In the genomic region with DNA sequence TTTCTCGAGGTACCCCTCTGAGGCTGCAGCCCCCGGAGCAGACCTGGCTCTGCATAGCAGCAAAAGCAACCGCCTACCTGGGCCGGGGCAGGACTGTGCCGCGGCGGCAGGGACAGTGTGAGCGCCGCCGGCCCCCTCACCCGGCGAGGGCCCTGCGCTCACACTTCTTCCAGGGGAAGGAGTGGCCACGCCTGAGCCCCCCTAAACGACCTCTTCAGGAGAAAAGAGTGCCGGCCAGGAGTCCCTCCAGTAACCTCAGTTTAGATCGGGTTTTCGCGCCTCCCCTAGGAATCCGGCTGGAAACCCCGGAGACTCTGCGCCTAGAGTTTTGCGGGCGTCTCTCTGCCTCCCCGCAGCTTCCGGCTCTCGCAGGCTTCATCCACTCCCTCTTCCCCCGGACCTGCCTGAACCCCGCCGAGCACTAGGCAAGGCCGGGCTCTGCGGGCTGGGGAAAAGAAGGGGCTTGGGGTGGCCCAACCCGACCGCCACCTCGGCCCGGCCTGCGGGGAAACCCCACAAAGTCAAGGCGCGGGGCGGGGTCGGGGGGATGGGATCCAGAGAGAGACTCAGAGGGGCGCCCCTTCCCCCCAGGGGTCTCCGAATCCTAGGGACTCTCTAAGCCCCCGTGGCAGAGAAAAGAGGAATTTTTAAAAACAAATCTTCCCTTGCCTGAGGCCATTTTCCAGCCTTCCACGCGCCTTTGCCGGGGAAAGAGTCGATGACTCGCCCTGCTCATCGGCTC, we compare ENCODE assay signal across 1 cellular context.
A peak's percentile ranks its signal among the peaks of the same experiment; 100 is the strongest.
TF ChIP-seq lines count a peak whose summit lies in the region.

No MANE protein-coding gene starts in this region.

TF ChIP-seq in H1, 55 proteins besides CTCF, POLR2A, EP300 and RAD21:
- no peak for TF ChIP-seq SIRT6 (IDR thresholded peaks at IDR 0.05; ENCODE audit: low read length)
- TF ChIP-seq HDAC6 (IDR thresholded peaks at IDR 0.05; ENCODE audit: low read depth, low read length) = no peak
- TF ChIP-seq KDM4A (IDR thresholded peaks at IDR 0.05; ENCODE audit: low read depth, low read length, severe bottlenecking) = peak; percentile 79
- TF ChIP-seq E2F6 (IDR thresholded peaks at IDR 0.05) = 0 out of 2 replicates have a peak, but pooled peaks have one; percentile 4
- TF ChIP-seq KDM5A (IDR thresholded peaks at IDR 0.05; ENCODE audit: low read length) = no peak
- peak; percentile 46 for TF ChIP-seq EZH2 (IDR thresholded peaks at IDR 0.05; ENCODE audit: low read depth, low read length, severe bottlenecking)
- peak; percentile 53; the same call in 1 of the 2 replicates for TF ChIP-seq RBBP5 (IDR thresholded peaks at IDR 0.05; ENCODE audit: borderline replicate concordance, low read depth, low read length)
- no peak for TF ChIP-seq GTF2F1 (IDR thresholded peaks at IDR 0.05; ENCODE audit: borderline replicate concordance, low read depth, low read length)
- 0 out of 2 replicates have a peak, but pooled peaks have one; percentile 18 for TF ChIP-seq TAF1 (IDR thresholded peaks at IDR 0.05; ENCODE audit: low read depth, low read length)
- peak; percentile 70 for TF ChIP-seq SUZ12 (IDR thresholded peaks at IDR 0.05; ENCODE audit: low read length)
